In genomic region chr6:52552278-52552643, GRCh38 we compare ENCODE assay signal across 7 cellular contexts. TPM values are rescaled to one million over a fixed set of nuclear protein-coding genes. Genes with fewer than 3 reads are reported as not detected.
A peak's percentile ranks its signal among the peaks of the same experiment; 100 is the strongest.
DNase-seq lines count a peak whose midpoint lies in the region; ATAC-seq and TF ChIP-seq lines count a peak whose summit lies in the region.

No MANE protein-coding gene starts in this region.

- peaks cover 35% of the 10 kb centered on the region for H3K4me1 Mint-ChIP-seq in T-helper 17 cell

- H3K27me3 Mint-ChIP-seq in T-helper 17 cell, result no peaks in the 10 kb centered on the region

- peak overlapping the region; percentile 47 for H3K27ac Mint-ChIP-seq in T-helper 17 cell

- H3K9me3 ChIP-seq in T-helper 17 cell (ENCODE audit: control insufficient read depth, low read length, poor library complexity, severe bottlenecking), result no peaks in the 10 kb centered on the region
- no peaks in the 10 kb centered on the region for H3K9me3 ChIP-seq in mucosa of descending colon

- no peak for TF ChIP-seq CTCF in mucosa of descending colon (IDR thresholded peaks at IDR 0.05)

- ATAC-seq in GM19372 (IDR thresholded peaks at IDR 0.05; ENCODE audit: low read depth, unreplicated experiment) (peak; percentile 81), HG03095 (IDR thresholded peaks at IDR 0.05; ENCODE audit: unreplicated experiment) (peak; percentile 96), T-helper 17 cell (no peak), mucosa of descending colon (peak; percentile 63)

- in situ Hi-C loops in ACHN (cut with HindIII; ENCODE audit: low pct_ligation_motif_present, low pct_unique_long_range_greater_than_20kb, low sequenced_read_pairs), result no loop called here

- H3K4me3 ChIP-seq in mucosa of descending colon, result no peak overlapping the region

- H3K36me3 Mint-ChIP-seq in T-helper 17 cell (ENCODE audit: low read depth), result peaks cover 3% of the 10 kb centered on the region

- DNase-seq in T-helper 17 cell, result no peak
- DNase-seq in mucosa of descending colon, result peak in 2 of 3 donors; percentile 34 to 45
- no peak for DNase-seq in activated gamma-delta T cell treated with Interleukin-2 at 50 U/mL for 16 hours
- no peak for DNase-seq in Kasumi-1 (lab: John Stamatoyannopoulos, UW)
- DNase-seq in ACHN, result no peak

- H3K4me3 Mint-ChIP-seq in T-helper 17 cell, result no peak overlapping the region

- intact Hi-C loops in mucosa of descending colon (cut with DNase I, micrococcal nuclease), result no loop called here

- peaks cover 51% of the 10 kb centered on the region for H3K4me1 ChIP-seq in mucosa of descending colon (ENCODE audit: low read depth)

- no peaks in the 10 kb centered on the region for H3K36me3 ChIP-seq in mucosa of descending colon (ENCODE audit: low read depth)

RNA-seq across cellular contexts. Expression of gene TRAM2, which starts 24.6 kb away (rescaled TPM):
- total RNA-seq in T-helper 17 cell, result 1 to 10 TPM; 8.6 to 8.9 TPM
- 10 to 100 TPM; 20.3 to 25.0 (median 24.1) TPM for total RNA-seq in mucosa of descending colon

Comparison
In these comparisons a context has a peak if more than half of its experiments do, and no peak if none do; other contexts are left out.
1. DNase-seq: peak in mucosa of descending colon (2 of 3); none in T-helper 17 cell (0 of 3), activated gamma-delta T cell treated with Interleukin-2 at 50 U/mL for 16 hours (single experiment), Kasumi-1 (0 of 2) and ACHN (single experiment).